ENCODE assay signal across 8 cellular contexts in the genomic region with DNA sequence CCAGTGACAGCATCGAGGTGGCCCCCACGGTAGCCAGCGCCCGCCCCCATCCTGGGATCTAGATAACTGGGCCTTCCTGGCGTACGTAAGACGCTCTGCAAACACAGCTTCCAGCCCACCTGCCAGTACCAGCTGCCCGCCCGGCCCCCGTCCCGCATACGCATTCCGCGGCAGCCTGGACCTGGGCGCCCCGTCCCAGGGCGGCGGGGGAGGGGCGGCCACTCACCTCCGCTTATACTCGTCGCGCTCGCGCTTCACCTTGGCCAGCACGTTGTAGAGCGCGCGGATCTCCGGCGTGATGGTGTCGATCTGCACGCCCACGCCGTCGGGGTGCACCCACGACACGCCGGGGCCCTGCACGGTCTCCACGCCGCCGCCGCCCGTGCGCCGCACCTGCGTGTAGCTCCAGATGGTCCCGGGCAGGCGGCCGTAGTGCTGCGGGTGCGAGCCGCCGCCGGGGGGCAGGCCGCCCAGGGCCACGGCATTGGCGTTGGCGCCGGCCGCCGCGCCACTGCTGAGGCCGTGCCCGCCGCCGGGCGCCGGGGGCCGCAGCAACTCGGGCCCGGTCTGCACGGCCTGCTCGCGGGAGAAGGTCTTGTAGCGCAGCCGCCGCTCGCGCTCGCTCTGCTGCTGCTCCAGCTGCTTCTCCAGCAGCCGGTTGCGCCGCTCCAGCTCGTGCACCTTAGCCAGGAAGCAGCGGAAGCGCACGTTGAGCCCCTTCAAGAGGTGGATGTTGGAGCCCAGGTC. TPM values are rescaled to one million over a fixed set of nuclear protein-coding genes. Genes with fewer than 3 reads are reported as not detected.
DNase-seq lines count a peak whose midpoint lies in the region; ATAC-seq and TF ChIP-seq lines count a peak whose summit lies in the region.

No MANE protein-coding gene starts in this region.

- no peaks in the 10 kb centered on the region for H3K27me3 ChIP-seq in CD4-positive, alpha-beta memory T cell (ENCODE audit: insufficient read depth, low read length)

- peak overlapping the region; percentile 93 to 98 (median 94) for H3K4me3 Mint-ChIP-seq in CD4-positive, alpha-beta memory T cell
- H3K4me3 Mint-ChIP-seq in memory B cell: peak overlapping the region; percentile 85
- peak overlapping the region; percentile 84 to 91 for H3K4me3 Mint-ChIP-seq in stimulated activated naive CD8-positive, alpha-beta T cell treated with anti-CD3 and anti-CD28 coated beads, Interleukin-15, amount 100 ng/mL, for 72 hours

- intact Hi-C loops in CD4-positive, alpha-beta memory T cell (cut with micrococcal nuclease): loop anchor here (1.0 to 5.0 kb wide), 6 partner anchors 17 to 257 kb away; a partner anchor contains a TSS

- POLR2A ChIA-PET in CD4-positive, alpha-beta memory T cell (lab: Charles Lee; ENCODE audit: partially characterized antibody): interaction anchor here (0.7 to 20.6 kb wide), 18 partner anchors 8 to 641 kb away, joined by 3 to 599 read pairs (median 6); a partner anchor contains a TSS

- ATAC-seq in activated CD4-positive, CD25-positive, alpha-beta regulatory T cell treated with anti-CD3 and anti-CD28 coated beads, Interleukin-2, amount 50 U/mL, for 24 hours: peak; percentile 6 to 8
- ATAC-seq in memory B cell (ENCODE audit: low read depth): peak; percentile 2
- peak; percentile 7 for ATAC-seq in stimulated activated naive CD8-positive, alpha-beta T cell treated with anti-CD3 and anti-CD28 coated beads, Interleukin-15, amount 100 ng/mL, for 72 hours

- CTCF ChIA-PET in CD4-positive, alpha-beta memory T cell (lab: Charles Lee; ENCODE audit: partially characterized antibody): interaction anchor here (2.1 to 12.4 kb wide), 3 partner anchors 17 to 45 kb away, joined by 7 to 206 read pairs (median 143); no protein-coding TSS in a partner anchor

- H3K36me3 ChIP-seq in CD4-positive, alpha-beta memory T cell (ENCODE audit: insufficient read depth, low read length): no peaks in the 10 kb centered on the region

- no peaks in the 10 kb centered on the region for H3K9me3 ChIP-seq in CD4-positive, alpha-beta memory T cell (ENCODE audit: control insufficient read depth in 1 of 2, low read length in 2 of 2)

- H3K4me3 ChIP-seq in CD4-positive, alpha-beta memory T cell (ENCODE audit: low read length in 2 of 2): peak overlapping the region; percentile 58 to 74

- H3K9me3 Mint-ChIP-seq in CD4-positive, alpha-beta memory T cell: peaks cover 0 to 1% (median 0%) of the 10 kb centered on the region in 8 donors
- H3K9me3 Mint-ChIP-seq in memory B cell: no peaks in the 10 kb centered on the region
- H3K9me3 Mint-ChIP-seq in stimulated activated naive CD8-positive, alpha-beta T cell treated with anti-CD3 and anti-CD28 coated beads, Interleukin-15, amount 100 ng/mL, for 72 hours: no peaks in the 10 kb centered on the region

- peaks cover 33 to 75% (median 52%) of the 10 kb centered on the region in 4 donors for H3K4me1 Mint-ChIP-seq in CD4-positive, alpha-beta memory T cell
- peaks cover 38% of the 10 kb centered on the region for H3K4me1 Mint-ChIP-seq in memory B cell
- peaks cover 77% of the 10 kb centered on the region for H3K4me1 Mint-ChIP-seq in stimulated activated naive CD8-positive, alpha-beta T cell treated with anti-CD3 and anti-CD28 coated beads, Interleukin-15, amount 100 ng/mL, for 72 hours

- H3K27ac Mint-ChIP-seq in CD4-positive, alpha-beta memory T cell: peak overlapping the region; percentile 98 to 100 (median 100)
- peak overlapping the region; percentile 100 for H3K27ac Mint-ChIP-seq in memory B cell
- peak overlapping the region; percentile 54 to 58 for H3K27ac Mint-ChIP-seq in stimulated activated naive CD8-positive, alpha-beta T cell treated with anti-CD3 and anti-CD28 coated beads, Interleukin-15, amount 100 ng/mL, for 72 hours

- DNase-seq in CD4-positive, alpha-beta memory T cell: peak; percentile 60 to 85 (median 62)
- DNase-seq in GM20000 (ENCODE audit: low spot score): peak; percentile 64
- DNase-seq in cortex of kidney (lab: John Stamatoyannopoulos, UW): peak; percentile 28
- DNase-seq in memory B cell (ENCODE audit: low spot score in 2 of 2): peak; percentile 46 to 59
- DNase-seq in stimulated activated naive CD8-positive, alpha-beta T cell treated with anti-CD3 and anti-CD28 coated beads, Interleukin-15, amount 100 ng/mL, for 72 hours: peak; percentile 65 to 68
- no peak for DNase-seq in OCI-M2 (lab: John Stamatoyannopoulos, UW; ENCODE audit: unreplicated experiment)

- peak overlapping the region; percentile 98 for H3K27ac ChIP-seq in CD4-positive, alpha-beta memory T cell (ENCODE audit: low read depth, low read length)

- no peak for TF ChIP-seq RAD21 in Ishikawa (IDR thresholded peaks at IDR 0.05; ENCODE audit: low read depth)

- H3K36me3 Mint-ChIP-seq in CD4-positive, alpha-beta memory T cell: peaks cover 3 to 33% of the 10 kb centered on the region in 2 donors
- no peaks in the 10 kb centered on the region for H3K36me3 Mint-ChIP-seq in memory B cell

- TF ChIP-seq EP300 in Ishikawa (IDR thresholded peaks at IDR 0.05; ENCODE audit: borderline replicate concordance): no peak

- peaks cover 65% of the 10 kb centered on the region for H3K4me1 ChIP-seq in CD4-positive, alpha-beta memory T cell (ENCODE audit: insufficient read depth, low read length)

- TF ChIP-seq CTCF in GM20000 (IDR thresholded peaks at IDR 0.05; ENCODE audit: extremely low read depth, missing control alignments): peak; percentile 26

- no peaks in the 10 kb centered on the region for H3K27me3 Mint-ChIP-seq in CD4-positive, alpha-beta memory T cell
- peaks cover 2% of the 10 kb centered on the region for H3K27me3 Mint-ChIP-seq in memory B cell
- H3K27me3 Mint-ChIP-seq in stimulated activated naive CD8-positive, alpha-beta T cell treated with anti-CD3 and anti-CD28 coated beads, Interleukin-15, amount 100 ng/mL, for 72 hours: no peaks in the 10 kb centered on the region

TF ChIP-seq in Ishikawa, 13 proteins besides CTCF, POLR2A, EP300 and RAD21:
- TF ChIP-seq, protein P1, sequence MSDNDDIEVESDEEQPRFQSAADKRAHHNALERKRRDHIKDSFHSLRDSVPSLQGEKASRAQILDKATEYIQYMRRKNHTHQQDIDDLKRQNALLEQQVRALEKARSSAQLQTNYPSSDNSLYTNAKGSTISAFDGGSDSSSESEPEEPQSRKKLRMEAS (IDR thresholded peaks at IDR 0.05): peak; percentile 72
- TF ChIP-seq TEAD4 (IDR thresholded peaks at IDR 0.05): no peak

RNA-seq across cellular contexts. Expression of a gene that starts 0.9 kb away (rescaled TPM):
- 10 to 100 TPM; 39.0 to 41.3 TPM for total RNA-seq in CD4-positive, alpha-beta memory T cell
- 1 to 10 TPM; 1.3 to 5.2 TPM for polyA plus RNA-seq in CD4-positive, alpha-beta memory T cell

RNA-seq across cellular contexts. Expression of a gene that starts 53.3 kb away (rescaled TPM):
- 1 to 10 TPM; 1.4 to 1.5 TPM for total RNA-seq in CD4-positive, alpha-beta memory T cell
- polyA plus RNA-seq in CD4-positive, alpha-beta memory T cell: 1 to 10 TPM; 1.1 to 1.6 TPM
